ENCODE assay signal across 15 cellular contexts in the genomic region with DNA sequence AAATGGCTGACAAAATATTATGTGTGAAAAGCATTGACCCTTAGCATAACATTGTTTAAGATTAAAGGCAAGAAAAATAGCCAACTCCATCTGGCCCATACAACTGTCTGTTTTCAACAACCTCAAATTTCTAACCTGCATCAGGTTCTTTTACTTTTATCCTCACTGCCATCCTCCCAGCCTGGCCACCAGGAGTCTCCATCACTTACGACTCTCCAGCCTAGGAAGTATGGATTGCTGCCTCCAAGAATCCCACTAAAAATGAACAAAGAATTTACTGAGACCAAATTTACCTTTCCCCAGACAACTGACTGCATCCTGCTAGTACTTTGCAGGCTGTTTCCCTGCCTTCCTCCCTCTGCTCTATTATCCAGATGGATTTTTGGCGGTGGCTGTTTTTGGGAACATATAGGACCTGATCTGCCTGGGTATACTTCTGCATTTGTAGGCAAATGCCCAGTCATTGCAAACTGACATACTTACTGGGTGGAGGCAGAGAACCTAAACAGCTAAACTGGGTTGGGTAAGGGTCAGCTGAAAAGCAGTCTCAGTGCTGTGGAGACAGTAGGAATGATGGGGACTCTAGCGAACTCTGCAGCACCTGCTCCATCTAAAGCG.
DNase-seq lines count a peak whose midpoint lies in the region; ATAC-seq and TF ChIP-seq lines count a peak whose summit lies in the region.
"Had no signal": no experiment of that assay in that cellular context is flagged by ENCODE, and none has a peak within 500 bp of the region (broad histone marks: within the 10 kb centered on the region; RNA-seq: fewer than 3 reads in every experiment).

No MANE protein-coding gene starts in this region.

- H3K4me1 Mint-ChIP-seq in Caco-2 (ENCODE audit: low read depth, unreplicated experiment) (peaks cover 34% of the 10 kb centered on the region), osteocyte (ENCODE audit: unreplicated experiment) (peaks cover 24% of the 10 kb centered on the region)

- peaks cover 32% of the 10 kb centered on the region for H3K4me1 ChIP-seq in Caco-2
- H3K4me1 ChIP-seq in PC-9 (replicated peaks; ENCODE audit: insufficient read depth) = peaks cover 46% of the 10 kb centered on the region
- H3K4me1 ChIP-seq: pancreas had no signal

- H3K27me3 ChIP-seq in Caco-2 (replicated peaks; ENCODE audit: control insufficient read depth, insufficient read depth, low read length) = no peaks in the 10 kb centered on the region
- no peaks in the 10 kb centered on the region for H3K27me3 ChIP-seq in PC-9 (ENCODE audit: insufficient read depth, low read depth)
- H3K27me3 ChIP-seq: dorsolateral prefrontal cortex, pancreas had no signal

- intact Hi-C loops in Caco-2 (cut with micrococcal nuclease; ENCODE audit: unreplicated experiment) (no loop called here), PC-9 (cut with micrococcal nuclease; ENCODE audit: unreplicated experiment) (no loop called here)

- peaks cover 77% of the 10 kb centered on the region for H3F3A ChIP-seq in PC-9 (ENCODE audit: insufficient read depth, low read depth)

- ATAC-seq in GM19035 (IDR thresholded peaks at IDR 0.05; ENCODE audit: unreplicated experiment) = no peak
- ATAC-seq: CD8-positive, alpha-beta T cell; pancreas had no signal

- no peaks in the 10 kb centered on the region for H3K9me3 ChIP-seq in Caco-2
- peaks cover 7% of the 10 kb centered on the region; the same call in 1 of the 2 replicates for H3K9me3 ChIP-seq in PC-9 (ENCODE audit: insufficient read depth, low read depth)
- H3K9me3 ChIP-seq: pancreas had no signal

- no peaks in the 10 kb centered on the region for H3K27me3 Mint-ChIP-seq in Caco-2 (ENCODE audit: insufficient read depth, unreplicated experiment)
- no peaks in the 10 kb centered on the region for H3K27me3 Mint-ChIP-seq in osteocyte (ENCODE audit: unreplicated experiment)

- peaks cover 3% of the 10 kb centered on the region; the same call in 1 of the 2 replicates for H4K20me1 ChIP-seq in PC-9 (ENCODE audit: insufficient read depth)

- BruUV-seq in Caco-2 (replicated peaks; lab: Mats Ljungman, UMichigan) = no TSS peak
- BruUV-seq in PC-9 (replicated peaks; lab: Mats Ljungman, UMichigan) = no TSS peak

- DNase-seq in Caco-2 (no peak), PC-9 (no peak), epithelial cell of prostate (ENCODE audit: low read depth, low spot score) (no peak), osteocyte (ENCODE audit: extremely low spot score, unreplicated experiment) (no peak), NCI-H526 treated with DMSO at 0.1 percent for 48 hours (lab: John Stamatoyannopoulos, UW) (no peak), NCI-H1092 (lab: John Stamatoyannopoulos, UW) (no peak), iPS-NIHi7 (ENCODE audit: extremely low spot score) (no peak)
- DNase-seq: activated gamma-delta T cell treated with Interleukin-2 at 50 U/mL for 16 hours; aorta; CD8-positive, alpha-beta T cell; dorsolateral prefrontal cortex; KBM-7; NCI-H446; pancreas had no signal

- H3K27ac Mint-ChIP-seq in Caco-2 (ENCODE audit: unreplicated experiment) (no peak overlapping the region), osteocyte (ENCODE audit: unreplicated experiment) (no peak overlapping the region)
- H3K27ac Mint-ChIP-seq: CD8-positive, alpha-beta T cell had no signal

- H3K4me3 ChIP-seq in Caco-2 (ENCODE audit: low read depth, low read length) (no peak overlapping the region), PC-9 (no peak overlapping the region)
- H3K4me3 ChIP-seq: dorsolateral prefrontal cortex, pancreas had no signal

- no peaks in the 10 kb centered on the region for H3K9me3 Mint-ChIP-seq in Caco-2 (ENCODE audit: unreplicated experiment)
- H3K9me3 Mint-ChIP-seq in osteocyte (ENCODE audit: unreplicated experiment) = no peaks in the 10 kb centered on the region
- H3K9me3 Mint-ChIP-seq: CD8-positive, alpha-beta T cell had no signal

- H3K36me3 Mint-ChIP-seq in Caco-2 (ENCODE audit: insufficient read depth, unreplicated experiment) (peaks cover 56% of the 10 kb centered on the region), osteocyte (ENCODE audit: unreplicated experiment) (peaks cover 70% of the 10 kb centered on the region)

- peaks cover 57% of the 10 kb centered on the region for H3K79me2 ChIP-seq in PC-9 (ENCODE audit: low read depth)

- H3K4me3 Mint-ChIP-seq in Caco-2 (ENCODE audit: unreplicated experiment) (no peak overlapping the region), osteocyte (ENCODE audit: unreplicated experiment) (no peak overlapping the region)
- H3K4me3 Mint-ChIP-seq: CD8-positive, alpha-beta T cell had no signal

- no peak overlapping the region for H2AFZ ChIP-seq in PC-9

- H3K27ac ChIP-seq in PC-9 (0 out of 2 replicates have a peak overlapping the region, but pooled peaks have one; percentile 4), epithelial cell of prostate (peak overlapping the region; percentile 52)
- H3K27ac ChIP-seq: dorsolateral prefrontal cortex, pancreas had no signal

- H3K9me2 ChIP-seq in PC-9 (ENCODE audit: insufficient read depth) = no peaks in the 10 kb centered on the region

- POLR2A ChIA-PET in Caco-2 (lab: Charles Lee) (no interaction called here), PC-9 (lab: Charles Lee; ENCODE audit: unreplicated experiment) (no interaction called here)

- TF ChIP-seq CTCF in Caco-2 (IDR thresholded peaks at IDR 0.05; ENCODE audit: insufficient read depth in 1 of 2, low read depth in 1 of 2, low read length in 1 of 2, severe bottlenecking in 1 of 2, unreplicated experiment in 1 of 2) (peak; percentile 21 to 29), PC-9 (conservative IDR thresholded peaks at IDR 0.05) (no peak; the same call in 1 of the 2 replicates), osteocyte (IDR thresholded peaks at IDR 0.05) (peak; percentile 16)

- no peaks in the 10 kb centered on the region; the same call in 1 of the 2 replicates for H3K36me3 ChIP-seq in Caco-2 (ENCODE audit: control insufficient read depth, insufficient read depth, low read length)
- peaks cover 87% of the 10 kb centered on the region for H3K36me3 ChIP-seq in PC-9 (ENCODE audit: low read depth)

- H3K4me2 ChIP-seq in PC-9 = no peak overlapping the region

- CTCF ChIA-PET in Caco-2 (lab: Charles Lee) = no interaction called here
- CTCF ChIA-PET in PC-9 (lab: Charles Lee) = no interaction called here
